In genomic region chr1:58944439-58944838, GRCh38 we compare ENCODE assay signal across 17 cellular contexts.
DNase-seq lines count a peak whose midpoint lies in the region; ATAC-seq and TF ChIP-seq lines count a peak whose summit lies in the region.
"Had no signal": no experiment of that assay in that cellular context is flagged by ENCODE, and none has a peak within 500 bp of the region (broad histone marks: within the 10 kb centered on the region; RNA-seq: fewer than 3 reads in every experiment).

No MANE protein-coding gene starts in this region.

- peak overlapping the region in 7 of 11 experiments; percentile 5 to 93 (median 22); a peak in 10 of 22 replicates for H3K4me2 ChIP-seq in BLaER1 treated with 17β-estradiol and CSF1 and Interleukin-3, amounts not matched to agents 10 nM and 100 nM

- peaks cover 0 to 7% (median 0%) of the 10 kb centered on the region in 11 experiments; a peak in 7 of 22 replicates for H3K9me3 ChIP-seq in BLaER1 treated with 17β-estradiol and CSF1 and Interleukin-3, amounts not matched to agents 10 nM and 100 nM (replicated peaks in 1 of 11)
- H3K9me3 ChIP-seq: Peyer's patch, SJSA1 had no signal

- H3K27ac Mint-ChIP-seq in activated CD8-positive, alpha-beta memory T cell treated with anti-CD3 and anti-CD28 coated beads, Interleukin-2, amount 10 ng/mL, durations not matched to agents 7 days and 5 days: no peak overlapping the region
- H3K27ac Mint-ChIP-seq in memory B cell: peak overlapping the region; percentile 25

- TF ChIP-seq CTCF in VCaP (conservative IDR thresholded peaks at IDR 0.05): no peak

- H3K9ac ChIP-seq in BLaER1 treated with 17β-estradiol and CSF1 and Interleukin-3, amounts not matched to agents 10 nM and 100 nM: no peak overlapping the region

- no peak overlapping the region for H3K4me3 Mint-ChIP-seq in activated CD8-positive, alpha-beta memory T cell treated with anti-CD3 and anti-CD28 coated beads, Interleukin-2, amount 10 ng/mL, durations not matched to agents 7 days and 5 days
- H3K4me3 Mint-ChIP-seq in memory B cell: no peak overlapping the region

- peaks cover 15% of the 10 kb centered on the region for H3K36me3 Mint-ChIP-seq in activated CD8-positive, alpha-beta memory T cell treated with anti-CD3 and anti-CD28 coated beads, Interleukin-2, amount 10 ng/mL, durations not matched to agents 7 days and 5 days
- no peaks in the 10 kb centered on the region for H3K36me3 Mint-ChIP-seq in memory B cell

- CTCF ChIA-PET in activated CD8-positive, alpha-beta memory T cell treated with anti-CD3 and anti-CD28 coated beads, Interleukin-2, amount 10 ng/mL, durations not matched to agents 7 days and 5 days (lab: Charles Lee): interaction anchor here (0.6 to 0.8 kb wide), 2 partner anchors 49 to 159 kb away, joined by 3 read pairs; no protein-coding TSS in a partner anchor

- no peaks in the 10 kb centered on the region for H3K36me3 ChIP-seq in BLaER1 treated with 17β-estradiol and CSF1 and Interleukin-3, amounts not matched to agents 10 nM and 100 nM
- H3K36me3 ChIP-seq: Peyer's patch, SJSA1 had no signal

- H3K4me3 ChIP-seq in BLaER1 treated with 17β-estradiol and CSF1 and Interleukin-3, amounts not matched to agents 10 nM and 100 nM: no peak overlapping the region
- H3K4me3 ChIP-seq: Peyer's patch, SJSA1 had no signal

- no peak overlapping the region for H3K27ac ChIP-seq in BLaER1 treated with 17β-estradiol and CSF1 and Interleukin-3, amounts not matched to agents 10 nM and 100 nM
- H3K27ac ChIP-seq in VCaP: peak overlapping the region; percentile 94
- H3K27ac ChIP-seq: Peyer's patch, SJSA1 had no signal

- H3K27me3 ChIP-seq in BLaER1 treated with 17β-estradiol and CSF1 and Interleukin-3, amounts not matched to agents 10 nM and 100 nM: no peaks in the 10 kb centered on the region; a peak in 1 of 22 replicates
- H3K27me3 ChIP-seq: Peyer's patch, SJSA1 had no signal

- peaks cover 7% of the 10 kb centered on the region for H3K9me3 Mint-ChIP-seq in activated CD8-positive, alpha-beta memory T cell treated with anti-CD3 and anti-CD28 coated beads, Interleukin-2, amount 10 ng/mL, durations not matched to agents 7 days and 5 days (ENCODE audit: low read depth)
- H3K9me3 Mint-ChIP-seq in memory B cell: no peaks in the 10 kb centered on the region

- no peak for ATAC-seq in activated CD8-positive, alpha-beta memory T cell treated with anti-CD3 and anti-CD28 coated beads, Interleukin-2, amount 10 ng/mL, durations not matched to agents 7 days and 5 days
- ATAC-seq in memory B cell (ENCODE audit: low read depth) (no peak), GM18502 (IDR thresholded peaks at IDR 0.05; ENCODE audit: poor library complexity, unreplicated experiment) (no peak), GM21447 (IDR thresholded peaks at IDR 0.05; ENCODE audit: unreplicated experiment) (no peak)

- H3K4me1 ChIP-seq in BLaER1 treated with 17β-estradiol and CSF1 and Interleukin-3, amounts not matched to agents 10 nM and 100 nM: peaks cover 37 to 51% (median 46%) of the 10 kb centered on the region in 10 experiments
- H3K4me1 ChIP-seq: SJSA1 had no signal

- no peaks in the 10 kb centered on the region for H4K20me1 ChIP-seq in BLaER1 treated with 17β-estradiol and CSF1 and Interleukin-3, amounts not matched to agents 10 nM and 100 nM

- no peaks in the 10 kb centered on the region for H3K27me3 Mint-ChIP-seq in activated CD8-positive, alpha-beta memory T cell treated with anti-CD3 and anti-CD28 coated beads, Interleukin-2, amount 10 ng/mL, durations not matched to agents 7 days and 5 days
- no peaks in the 10 kb centered on the region for H3K27me3 Mint-ChIP-seq in memory B cell

- peaks cover 65% of the 10 kb centered on the region for H3K4me1 Mint-ChIP-seq in activated CD8-positive, alpha-beta memory T cell treated with anti-CD3 and anti-CD28 coated beads, Interleukin-2, amount 10 ng/mL, durations not matched to agents 7 days and 5 days
- H3K4me1 Mint-ChIP-seq in memory B cell: peaks cover 50% of the 10 kb centered on the region

- DNase-seq in activated CD8-positive, alpha-beta memory T cell treated with anti-CD3 and anti-CD28 coated beads, Interleukin-2, amount 10 ng/mL, durations not matched to agents 7 days and 5 days: peak; percentile 33
- no peak for DNase-seq in activated CD8-positive, alpha-beta memory T cell treated with anti-CD3 and anti-CD28 coated beads, Interleukin-2, amount 50 U/mL, for 48 hours
- DNase-seq in memory B cell (ENCODE audit: low spot score in 2 of 2) (no peak), NCI-H69 (lab: John Stamatoyannopoulos, UW) (no peak)
- DNase-seq: DMS79 treated with DMSO at 0.1 percent for 48 hours; NCI-H1105; NCI-H1694; NCI-H2081 treated with DMSO at 0.1 percent for 48 hours; NCI-H446 treated with DMSO at 0.1 percent for 48 hours; NCI-H748 treated with DMSO at 0.1 percent for 48 hours; NK-92 treated with Interleukin-12 subunit alpha and Interleukin-12 subunit beta, amount 100 ng/mL, for 24 hours; Peyer's patch had no signal
